Comparison of ENCODE assay signal across 8 cellular contexts in the genomic region with DNA sequence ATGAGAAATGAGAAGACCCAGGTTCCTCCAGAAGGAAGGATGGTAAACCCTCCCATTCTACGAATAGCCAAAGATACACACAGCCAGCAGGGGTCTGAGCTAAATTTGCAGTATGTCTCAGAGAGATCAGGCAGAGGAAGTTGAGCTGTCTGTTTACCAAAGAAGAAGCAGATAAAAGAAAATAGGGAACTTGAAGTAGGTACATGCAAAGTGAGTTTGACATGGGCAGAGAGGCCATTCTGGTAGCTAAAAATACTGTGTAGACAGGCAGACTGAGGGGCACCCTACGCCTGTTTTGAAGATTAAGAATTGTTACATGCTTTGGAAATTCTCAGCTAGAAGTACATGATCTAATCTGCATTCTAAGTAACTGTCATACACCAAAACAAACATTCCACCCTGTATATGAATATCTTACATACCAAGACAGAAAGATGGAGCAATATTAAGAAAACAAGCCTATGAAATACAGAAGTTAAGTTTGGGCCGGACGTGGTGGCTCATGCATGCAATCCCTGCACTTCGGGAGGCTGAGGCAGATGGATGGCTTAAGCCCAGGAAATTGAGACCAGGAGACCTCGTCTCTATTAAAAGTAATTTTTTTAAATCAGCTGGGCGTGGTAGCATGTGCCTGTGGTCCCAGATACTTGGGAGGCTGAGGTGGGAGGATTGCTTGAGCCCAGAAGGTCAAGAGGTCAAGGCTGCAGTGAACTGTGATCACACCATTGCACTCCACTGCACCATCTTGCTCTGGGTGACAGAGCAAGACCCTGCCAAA.
DNase-seq lines count a peak whose midpoint lies in the region; ATAC-seq and TF ChIP-seq lines count a peak whose summit lies in the region.

No MANE protein-coding gene starts in this region.

- H3K9ac ChIP-seq in mucosa of rectum (ENCODE audit: low read depth in 1 of 2, low read length in 2 of 2) = no peak overlapping the region

- H3K27me3 ChIP-seq in mucosa of rectum (ENCODE audit: control insufficient read depth in 2 of 2, insufficient read depth in 2 of 2, low read length in 2 of 2) (no peaks in the 10 kb centered on the region), foreskin keratinocyte (no peaks in the 10 kb centered on the region)

- no peak overlapping the region for H3K4me3 ChIP-seq in mucosa of rectum (ENCODE audit: low read length in 2 of 2)

- peaks cover 3% of the 10 kb centered on the region for H3K9me3 Mint-ChIP-seq in activated T-helper 1 cell treated with anti-CD3 and anti-CD28 coated beads, Interleukin-12 subunit alpha, Interleukin-12 subunit beta, Interleukin-2, Interleukin-4 antibody, amounts not matched to agents 30 ng/mL and 10 ng/mL and 1 ng/mL, durations not matched to agents 14 hours and 24 hours and 36 hours

- H3K4me1 Mint-ChIP-seq in activated T-helper 1 cell treated with anti-CD3 and anti-CD28 coated beads, Interleukin-12 subunit alpha, Interleukin-12 subunit beta, Interleukin-2, Interleukin-4 antibody, amounts not matched to agents 30 ng/mL and 10 ng/mL and 1 ng/mL, durations not matched to agents 14 hours and 24 hours and 36 hours (ENCODE audit: low read depth) = peaks cover 59% of the 10 kb centered on the region

- ATAC-seq in GM19468 (IDR thresholded peaks at IDR 0.05; ENCODE audit: extremely low read depth, unreplicated experiment) (peak; percentile 81), HG03558 (IDR thresholded peaks at IDR 0.05; ENCODE audit: extremely low read depth, unreplicated experiment) (peak; percentile 80), foreskin keratinocyte (no peak)

- H3K27ac ChIP-seq in mucosa of rectum (ENCODE audit: low read depth in 2 of 2, low read length in 2 of 2) (peak overlapping the region; percentile 37 to 54), foreskin keratinocyte (no peak overlapping the region)

- intact Hi-C loops in activated T-helper 1 cell treated with anti-CD3 and anti-CD28 coated beads, Interleukin-12 subunit alpha, Interleukin-12 subunit beta, Interleukin-2, Interleukin-4 antibody, amounts not matched to agents 30 ng/mL and 10 ng/mL and 1 ng/mL, durations not matched to agents 14 hours and 24 hours and 36 hours (cut with micrococcal nuclease) = no loop called here

- no peaks in the 10 kb centered on the region for H3K9me3 ChIP-seq in mucosa of rectum (ENCODE audit: control insufficient read depth in 2 of 2, low read length in 2 of 2)

- no peak for TF ChIP-seq CTCF in foreskin keratinocyte (conservative IDR thresholded peaks at IDR 0.05)

- H3K4me1 ChIP-seq in mucosa of rectum (ENCODE audit: control insufficient read depth in 2 of 2, insufficient read depth in 2 of 2, low read length in 2 of 2) (peaks cover 6 to 9% of the 10 kb centered on the region in 2 donors), foreskin keratinocyte (no peaks in the 10 kb centered on the region)

- H3K36me3 ChIP-seq in mucosa of rectum (ENCODE audit: control insufficient read depth in 2 of 2, insufficient read depth in 2 of 2, low read length in 2 of 2) = no peaks in the 10 kb centered on the region

- H3K36me3 Mint-ChIP-seq in activated T-helper 1 cell treated with anti-CD3 and anti-CD28 coated beads, Interleukin-12 subunit alpha, Interleukin-12 subunit beta, Interleukin-2, Interleukin-4 antibody, amounts not matched to agents 30 ng/mL and 10 ng/mL and 1 ng/mL, durations not matched to agents 14 hours and 24 hours and 36 hours (ENCODE audit: low read depth) = peaks cover 24% of the 10 kb centered on the region

- no peaks in the 10 kb centered on the region for H3K27me3 Mint-ChIP-seq in activated T-helper 1 cell treated with anti-CD3 and anti-CD28 coated beads, Interleukin-12 subunit alpha, Interleukin-12 subunit beta, Interleukin-2, Interleukin-4 antibody, amounts not matched to agents 30 ng/mL and 10 ng/mL and 1 ng/mL, durations not matched to agents 14 hours and 24 hours and 36 hours (ENCODE audit: insufficient read depth)

- DNase-seq in GF-D8 (lab: John Stamatoyannopoulos, UW) = peak; percentile 93
- DNase-seq in activated T-helper 1 cell treated with anti-CD3 and anti-CD28 coated beads, Interleukin-12 subunit alpha, Interleukin-12 subunit beta, Interleukin-2, Interleukin-4 antibody, amounts not matched to agents 30 ng/mL and 10 ng/mL and 1 ng/mL, durations not matched to agents 14 hours and 24 hours and 36 hours (ENCODE audit: low spot score) = no peak
- DNase-seq in foreskin melanocyte = no peak
- DNase-seq in activated effector memory CD4-positive, alpha-beta T cell treated with Interleukin-2 at 50 U/mL for 16 hours = no peak
- DNase-seq in foreskin keratinocyte = no peak

- peak overlapping the region; percentile 76 for H3K27ac Mint-ChIP-seq in activated T-helper 1 cell treated with anti-CD3 and anti-CD28 coated beads, Interleukin-12 subunit alpha, Interleukin-12 subunit beta, Interleukin-2, Interleukin-4 antibody, amounts not matched to agents 30 ng/mL and 10 ng/mL and 1 ng/mL, durations not matched to agents 14 hours and 24 hours and 36 hours

- peak overlapping the region; percentile 6 for H3K4me3 Mint-ChIP-seq in activated T-helper 1 cell treated with anti-CD3 and anti-CD28 coated beads, Interleukin-12 subunit alpha, Interleukin-12 subunit beta, Interleukin-2, Interleukin-4 antibody, amounts not matched to agents 30 ng/mL and 10 ng/mL and 1 ng/mL, durations not matched to agents 14 hours and 24 hours and 36 hours
